In genomic region chr16:21156767-21157467, GRCh38 we compare ENCODE assay signal across 8 cellular contexts. TPM values are rescaled to one million over a fixed set of nuclear protein-coding genes. Genes with fewer than 3 reads are reported as not detected.
A peak's percentile ranks its signal among the peaks of the same experiment; 100 is the strongest.
DNase-seq lines count a peak whose midpoint lies in the region; ATAC-seq, FAIRE-seq and TF ChIP-seq lines count a peak whose summit lies in the region.

No MANE protein-coding gene starts in this region.

- no peak overlapping the region for H3K4me2 ChIP-seq in K562 (ENCODE audit: insufficient read depth, low read length)
- H3K4me2 ChIP-seq in smooth muscle cell: no peak overlapping the region

- peaks cover 18% of the 10 kb centered on the region for H3K4me1 ChIP-seq in CD8-positive, alpha-beta T cell (ENCODE audit: insufficient read depth, low read length)
- peaks cover 10 to 17% of the 10 kb centered on the region in 2 experiments for H3K4me1 ChIP-seq in K562 (replicated peaks in 1 of 2; ENCODE audit: control insufficient read depth in 2 of 2, insufficient read depth in 2 of 2, low read length in 2 of 2)
- H3K4me1 ChIP-seq in iPS DF 6.9 (ENCODE audit: control insufficient read depth, insufficient read depth, low read length): no peaks in the 10 kb centered on the region
- peaks cover 4% of the 10 kb centered on the region for H3K4me1 ChIP-seq in smooth muscle cell (ENCODE audit: low read depth)

- H3K27me3 ChIP-seq in CD8-positive, alpha-beta T cell (ENCODE audit: insufficient read depth, low read length): no peaks in the 10 kb centered on the region
- H3K27me3 ChIP-seq in H7 (ENCODE audit: control insufficient read depth, insufficient read depth, low read length) (peaks cover 4% of the 10 kb centered on the region), K562 (ENCODE audit: control insufficient read depth in 2 of 2, insufficient read depth in 2 of 2, low read length in 2 of 2) (no peaks in the 10 kb centered on the region), iPS DF 6.9 (ENCODE audit: control insufficient read depth, insufficient read depth, low read length) (no peaks in the 10 kb centered on the region), smooth muscle cell (ENCODE audit: low read depth) (no peaks in the 10 kb centered on the region)

- H3K9me3 ChIP-seq in CD8-positive, alpha-beta T cell (ENCODE audit: low read length): no peaks in the 10 kb centered on the region
- no peaks in the 10 kb centered on the region for H3K9me3 ChIP-seq in K562 (replicated peaks; ENCODE audit: control insufficient read depth, insufficient read depth, low read depth, low read length)
- no peaks in the 10 kb centered on the region for H3K9me3 ChIP-seq in iPS DF 6.9 (ENCODE audit: control insufficient read depth, insufficient read depth, low read length)
- H3K9me3 ChIP-seq in smooth muscle cell (replicated peaks; ENCODE audit: low read depth): no peaks in the 10 kb centered on the region

- intact Hi-C loops in CD8-positive, alpha-beta T cell (cut with DNase I, micrococcal nuclease): loop anchor here in 1 of 2 experiments (10.0 kb wide), 1 partner anchor 398 kb away; no protein-coding TSS in a partner anchor
- intact Hi-C loops in K562 (cut with micrococcal nuclease): loop anchor here (2.0 to 10.0 kb wide), 3 partner anchors 398 to 1164 kb away; no protein-coding TSS in a partner anchor

- no peak overlapping the region for H3K27ac ChIP-seq in CD8-positive, alpha-beta T cell (ENCODE audit: low read depth, low read length)
- H3K27ac ChIP-seq in K562 (ENCODE audit: extremely low read depth, low read depth, low read length): no peak overlapping the region
- no peak overlapping the region for H3K27ac ChIP-seq in iPS DF 6.9 (ENCODE audit: low read length)
- H3K27ac ChIP-seq in smooth muscle cell (ENCODE audit: low read depth): no peak overlapping the region

- H3K27ac Mint-ChIP-seq in CD8-positive, alpha-beta T cell: no peak overlapping the region

- DNase-seq in CD8-positive, alpha-beta T cell: no peak
- DNase-seq in H7: peak; percentile 75
- peak; percentile 79 for DNase-seq in NCI-H510A treated with DMSO at 0.1 percent for 48 hours (lab: John Stamatoyannopoulos, UW)
- peak; percentile 53 to 67 (median 64) for DNase-seq in K562 (ENCODE audit: extremely low read depth in 1 of 4, low spot score in 3 of 4)
- DNase-seq in iPS DF 6.9 (ENCODE audit: low read depth, low spot score): peak; percentile 50
- DNase-seq in smooth muscle cell (lab: John Stamatoyannopoulos, UW; ENCODE audit: unreplicated experiment): no peak

- H3K36me3 ChIP-seq in CD8-positive, alpha-beta T cell (ENCODE audit: insufficient read depth, low read length): no peaks in the 10 kb centered on the region
- H3K36me3 ChIP-seq in H7 (replicated peaks; ENCODE audit: control insufficient read depth, insufficient read depth, low read length) (peaks cover 6% of the 10 kb centered on the region), K562 (ENCODE audit: control insufficient read depth, insufficient read depth, low read length) (peaks cover 10% of the 10 kb centered on the region; the same call in 2 of the 3 replicates), iPS DF 6.9 (ENCODE audit: control insufficient read depth, insufficient read depth, low read length) (peaks cover 4% of the 10 kb centered on the region; the same call in 1 of the 2 replicates), smooth muscle cell (ENCODE audit: low read depth) (no peaks in the 10 kb centered on the region)

- no peaks in the 10 kb centered on the region for H3K9me1 ChIP-seq in K562 (ENCODE audit: control insufficient read depth, insufficient read depth, low read length)

- H4K20me1 ChIP-seq in K562 (replicated peaks; ENCODE audit: control insufficient read depth, insufficient read depth, low read length): no peaks in the 10 kb centered on the region
- peaks cover 3% of the 10 kb centered on the region for H4K20me1 ChIP-seq in smooth muscle cell (ENCODE audit: low read depth)

- WGBS in K562 (ENCODE audit: insufficient coverage, low coverage, missing lambda C conversion rate): 57% methylated on average over 6 of the region's 6 CpGs
- WGBS in iPS DF 6.9 (ENCODE audit: insufficient coverage, insufficient read length): no CpG with 5 or more reads among the region's 6 CpGs
- whole genome bisulfite sequencing in smooth muscle cell (ENCODE audit: low lambda C conversion rate): 64% methylated on average over 6 of the region's 6 CpGs

- no peak for TF ChIP-seq EP300 in K562 (IDR thresholded peaks at IDR 0.05; ENCODE audit: low read length)

- ATAC-seq in CD8-positive, alpha-beta T cell: no peak
- ATAC-seq in K562: no peak
- no peak for ATAC-seq in HG03457 (IDR thresholded peaks at IDR 0.05; ENCODE audit: unreplicated experiment)
- no peak for ATAC-seq in HG03196 (IDR thresholded peaks at IDR 0.05; ENCODE audit: unreplicated experiment)

- H3K4me3 ChIP-seq in CD8-positive, alpha-beta T cell (ENCODE audit: low read depth, low read length): no peak overlapping the region
- H3K4me3 ChIP-seq in H7 (ENCODE audit: insufficient read depth, low read depth, low read length) (no peak overlapping the region), K562 (no peak overlapping the region), iPS DF 6.9 (ENCODE audit: low read length) (no peak overlapping the region), smooth muscle cell (no peak overlapping the region)

- H3F3A ChIP-seq in smooth muscle cell (ENCODE audit: low read depth): no peaks in the 10 kb centered on the region

- peak; percentile 75 for FAIRE-seq in K562 (lab: Jason Lieb, UNC)

- TF ChIP-seq RAD21 in K562 (CRISPR knock-in tag; conservative IDR thresholded peaks at IDR 0.05 in 1 of 2, IDR thresholded peaks at IDR 0.05 in 1 of 2): peak; percentile 77 to 90

- CTCF ChIA-PET in CD8-positive, alpha-beta T cell (lab: Charles Lee): interaction anchor here (0.9 to 1.2 kb wide), 2 partner anchors 11 to 13 kb away, joined by 3 to 5 read pairs; no protein-coding TSS in a partner anchor
- CTCF ChIA-PET in K562 (lab: Yijun Ruan, JAX; ENCODE audit: low intra/inter-chr PET ratio): interaction anchor here (0.8 to 2.1 kb wide), 5 partner anchors 144 to 1165 kb away, joined by 5 to 12 read pairs (median 5); no protein-coding TSS in a partner anchor

- peak overlapping the region; percentile 35 for H3K4me3 Mint-ChIP-seq in CD8-positive, alpha-beta T cell

- in situ Hi-C loops in K562 (cut with MboI): loop anchor here (5.0 to 10.0 kb wide), 2 partner anchors 400 to 1158 kb away; no protein-coding TSS in a partner anchor

- no TSS peak for BruUV-seq in K562 (replicated peaks; lab: Mats Ljungman, UMichigan)

- POLR2A ChIA-PET in CD8-positive, alpha-beta T cell (lab: Charles Lee): interaction anchor here (0.6 to 3.0 kb wide), 4 partner anchors 12 to 1216 kb away, joined by 3 to 13 read pairs (median 4); no protein-coding TSS in a partner anchor
- POLR2A ChIA-PET in K562 (lab: Yijun Ruan, JAX): interaction anchor here (0.7 to 1.1 kb wide), 3 partner anchors 11 to 29 kb away, joined by 3 read pairs; no protein-coding TSS in a partner anchor

- H3K79me2 ChIP-seq in K562 (ENCODE audit: control insufficient read depth, insufficient read depth, low read length) (peaks cover 3% of the 10 kb centered on the region; the same call in 1 of the 3 replicates), smooth muscle cell (ENCODE audit: low read depth) (no peaks in the 10 kb centered on the region)

- H3K9me3 Mint-ChIP-seq in CD8-positive, alpha-beta T cell: no peaks in the 10 kb centered on the region

- no peak overlapping the region for H3K9ac ChIP-seq in K562 (ENCODE audit: insufficient read depth in 1 of 2, low read depth in 2 of 2, low read length in 2 of 2)
- H3K9ac ChIP-seq in smooth muscle cell (ENCODE audit: low read depth): no peak overlapping the region

- H3K27me3 Mint-ChIP-seq in CD8-positive, alpha-beta T cell (ENCODE audit: low read depth): no peaks in the 10 kb centered on the region

- H3K4me1 Mint-ChIP-seq in CD8-positive, alpha-beta T cell (ENCODE audit: low read depth): peaks cover 25% of the 10 kb centered on the region

- TF ChIP-seq POLR2A in K562 (conservative IDR thresholded peaks at IDR 0.05): no peak

- TF ChIP-seq CTCF in CD8-positive, alpha-beta T cell (IDR thresholded peaks at IDR 0.05): no peak
- TF ChIP-seq CTCF in K562 (IDR thresholded peaks at IDR 0.05 in 2 of 3, conservative IDR thresholded peaks at IDR 0.05 in 1 of 3; ENCODE audit: insufficient read depth in 2 of 3, low read depth in 1 of 3, low read length in 3 of 3) (peak; percentile 71 to 90 (median 78)), smooth muscle cell (IDR thresholded peaks at IDR 0.05; ENCODE audit: borderline replicate concordance, insufficient read depth, poor library complexity, severe bottlenecking) (peak; percentile 69)

- H3K36me3 Mint-ChIP-seq in CD8-positive, alpha-beta T cell: peaks cover 8% of the 10 kb centered on the region

- no peak overlapping the region for H2AFZ ChIP-seq in K562 (ENCODE audit: low read depth, low read length)
- H2AFZ ChIP-seq in smooth muscle cell (ENCODE audit: low read depth): no peak overlapping the region

RNA-seq across cellular contexts. Expression of gene LDAF1, which starts 1.6 kb away (rescaled TPM):
- 1 to 10 TPM; 7.7 to 7.9 TPM for total RNA-seq in CD8-positive, alpha-beta T cell
- 25.5 and 27.3 TPM in 2 replicates for total RNA-seq in H7 (2014; rRNA removed; shearing (Covaris generic))
- 9.6 and 10.6 TPM in 2 replicates for total RNA-seq in K562 (2011; cell fraction: chromatin; rRNA removed; ENCODE audit: low replicate concordance)
- 17.2 and 17.6 TPM in 2 replicates for total RNA-seq in K562 (2011; cell fraction: nucleolus; rRNA removed)
- total RNA-seq in K562 (2011; cell fraction: nucleoplasm; rRNA removed): 11.7 and 12.3 TPM in 2 replicates
- total RNA-seq in K562 (2014; rRNA removed) (7.3 and 9.3 TPM in 2 replicates), K562 (2014; rRNA removed; fragmentation: Illumina TruSeq; extraction: Trizol) (12.6 and 15.3 TPM in 2 replicates), K562 (2015; rRNA removed; fragmentation: Illumina TruSeq; extraction: Trizol) (7.0 and 7.4 TPM in 2 replicates), K562 (2021) (11.8 and 13.1 TPM in 2 replicates), smooth muscle cell (21.0 and 40.6 TPM in 2 replicates)
- polyA plus RNA-seq in K562 (2011; rRNA removed) (10.4 and 15.0 TPM in 2 replicates), K562 (2014; fragmentation: Illumina TruSeq; extraction: Trizol) (11.9 and 12.5 TPM in 2 replicates), K562 (2014; fragmentation: Nextera tagmentation; extraction: Ambion mirVana) (10 to 100 TPM; 13.7 to 20.1 TPM), K562 (2014; rRNA removed) (7.5 and 7.7 TPM in 2 replicates), smooth muscle cell (14.2 and 16.2 TPM in 2 replicates)
- polyA plus RNA-seq in K562 (2011; cell fraction: cytosol; rRNA removed): 12.6 and 17.0 TPM in 2 replicates
- 4.7 and 8.8 TPM in 2 replicates for polyA plus RNA-seq in K562 (2011; cell fraction: nucleus; rRNA removed)
- 11.8 and 19.0 TPM in 2 replicates for polyA plus RNA-seq in K562 (2012)
- polyA minus RNA-seq in K562 (2011; rRNA and poly(A)+ RNA removed): 20.8 and 21.2 TPM in 2 replicates
- polyA minus RNA-seq in K562 (2011; cell fraction: cytosol; rRNA and poly(A)+ RNA removed): 11.4 and 11.6 TPM in 2 replicates
- 6.6 and 9.1 TPM in 2 replicates for polyA minus RNA-seq in K562 (2011; cell fraction: nucleus; rRNA and poly(A)+ RNA removed)

RNA-seq across cellular contexts. Expression of gene DNAH3, which starts 6.3 kb away (rescaled TPM):
- total RNA-seq in CD8-positive, alpha-beta T cell: not detected
- total RNA-seq in H7 (2014; rRNA removed; shearing (Covaris generic)): 0.90 and 1.0 TPM in 2 replicates
- 0.49 and 1.1 TPM in 2 replicates for total RNA-seq in K562 (2011; cell fraction: chromatin; rRNA removed; ENCODE audit: low replicate concordance)
- 0.26 and 0.50 TPM in 2 replicates for total RNA-seq in K562 (2011; cell fraction: nucleolus; rRNA removed)
- 0.22 and 0.31 TPM in 2 replicates for total RNA-seq in K562 (2011; cell fraction: nucleoplasm; rRNA removed)
- total RNA-seq in K562 (2014; rRNA removed) (0.12 and 0.50 TPM in 2 replicates), K562 (2014; rRNA removed; fragmentation: Illumina TruSeq; extraction: Trizol) (0.38 and 0.44 TPM in 2 replicates), K562 (2015; rRNA removed; fragmentation: Illumina TruSeq; extraction: Trizol) (0.40 and 0.45 TPM in 2 replicates), K562 (2021) (0.33 and 0.49 TPM in 2 replicates), smooth muscle cell (not detected in 2 replicates)
- polyA plus RNA-seq in K562 (2011; rRNA removed) (0.14 and 0.32 TPM in 2 replicates), K562 (2014; fragmentation: Illumina TruSeq; extraction: Trizol) (0.36 and 0.39 TPM in 2 replicates), K562 (2014; fragmentation: Nextera tagmentation; extraction: Ambion mirVana) (under 1 TPM; 0.65 to 0.84 TPM), K562 (2014; rRNA removed) (0.53 and 0.94 TPM in 2 replicates), smooth muscle cell (not detected in 2 replicates)
- polyA plus RNA-seq in K562 (2011; cell fraction: cytosol; rRNA removed): 0.12 and 0.15 TPM in 2 replicates
- 0.37 and 0.94 TPM in 2 replicates for polyA plus RNA-seq in K562 (2011; cell fraction: nucleus; rRNA removed)
- 0.47 and 1.4 TPM in 2 replicates for polyA plus RNA-seq in K562 (2012)
- 0.30 and 0.63 TPM in 2 replicates for polyA minus RNA-seq in K562 (2011; rRNA and poly(A)+ RNA removed)
- not detected in 2 replicates for polyA minus RNA-seq in K562 (2011; cell fraction: cytosol; rRNA and poly(A)+ RNA removed)
- 0.22 and 0.40 TPM in 2 replicates for polyA minus RNA-seq in K562 (2011; cell fraction: nucleus; rRNA and poly(A)+ RNA removed)

RNA-seq across cellular contexts. Expression of gene ZP2, which starts 54.5 kb away (rescaled TPM):
- not detected for total RNA-seq in CD8-positive, alpha-beta T cell
- not detected in 2 replicates for total RNA-seq in H7 (2014; rRNA removed; shearing (Covaris generic))
- total RNA-seq in K562 (2011; cell fraction: chromatin; rRNA removed; ENCODE audit: low replicate concordance): not detected in 2 replicates
- not detected in 2 replicates for total RNA-seq in K562 (2011; cell fraction: nucleolus; rRNA removed)
- not detected in 2 replicates for total RNA-seq in K562 (2011; cell fraction: nucleoplasm; rRNA removed)
- not detected in 2 replicates for total RNA-seq in K562 (2014; rRNA removed)
- not detected in 2 replicates for total RNA-seq in K562 (2014; rRNA removed; fragmentation: Illumina TruSeq; extraction: Trizol)
- total RNA-seq in K562 (2015; rRNA removed; fragmentation: Illumina TruSeq; extraction: Trizol): not detected in 2 replicates
- not detected in 2 replicates for total RNA-seq in K562 (2021)
- not detected in 2 replicates for polyA plus RNA-seq in K562 (2011; rRNA removed)
- not detected in 2 replicates for polyA plus RNA-seq in K562 (2011; cell fraction: cytosol; rRNA removed)
- polyA plus RNA-seq in K562 (2011; cell fraction: nucleus; rRNA removed): not detected in 2 replicates
- not detected in 2 replicates for polyA plus RNA-seq in K562 (2012)
- not detected in 2 replicates for polyA plus RNA-seq in K562 (2014; fragmentation: Illumina TruSeq; extraction: Trizol)
- polyA plus RNA-seq in K562 (2014; fragmentation: Nextera tagmentation; extraction: Ambion mirVana): not detected
- polyA plus RNA-seq in K562 (2014; rRNA removed): not detected in 2 replicates
- polyA minus RNA-seq in K562 (2011; rRNA and poly(A)+ RNA removed): not detected in 2 replicates
- not detected in 2 replicates for polyA minus RNA-seq in K562 (2011; cell fraction: cytosol; rRNA and poly(A)+ RNA removed)
- polyA minus RNA-seq in K562 (2011; cell fraction: nucleus; rRNA and poly(A)+ RNA removed): not detected in 2 replicates
- not detected in 2 replicates for total RNA-seq in smooth muscle cell
- not detected in 2 replicates for polyA plus RNA-seq in smooth muscle cell

Comparison
In these comparisons a context has a peak if more than half of its experiments do, and no peak if none do; other contexts are left out.
1. DNase-seq: peak in H7 (single experiment), NCI-H510A treated with DMSO at 0.1 percent for 48 hours (single experiment), K562 (4 of 4) and iPS DF 6.9 (single experiment); none in CD8-positive, alpha-beta T cell (0 of 7) and smooth muscle cell (single experiment).